In genomic region chr3:53592862-53593261, GRCh38 we compare ENCODE assay signal across 19 cellular contexts.
DNase-seq lines count a peak whose midpoint lies in the region; ATAC-seq, FAIRE-seq and TF ChIP-seq lines count a peak whose summit lies in the region.
"Had no signal": no experiment of that assay in that cellular context is flagged by ENCODE, and none has a peak within 500 bp of the region (broad histone marks: within the 10 kb centered on the region; RNA-seq: fewer than 3 reads in every experiment).

No MANE protein-coding gene starts in this region.

- H3K27me3 Mint-ChIP-seq in memory B cell = peaks cover 3% of the 10 kb centered on the region

- intact Hi-C loops in GM12878 (cut with micrococcal nuclease; ENCODE audit: unreplicated experiment) (no loop called here), lower lobe of right lung (cut with DNase I) (no loop called here)

- H3K27ac ChIP-seq in OCI-LY3 (ENCODE audit: low read length) (peak overlapping the region; percentile 10), GM12878 (ENCODE audit: control insufficient read depth, insufficient read depth) (no peak overlapping the region), lower lobe of right lung (no peak overlapping the region)
- H3K27ac ChIP-seq: GM23248 had no signal

- no peak overlapping the region for H3K4me3 Mint-ChIP-seq in memory B cell
- no peak overlapping the region for H3K4me3 Mint-ChIP-seq in stimulated activated effector memory CD8-positive, alpha-beta T cell treated with anti-CD3 and anti-CD28 coated beads, Interleukin-12 subunit alpha, Interleukin-12 subunit beta, amount 100 ng/mL, for 72 hours
- H3K4me3 Mint-ChIP-seq: CD4-positive, alpha-beta memory T cell had no signal

- H3K27ac Mint-ChIP-seq in memory B cell = no peak overlapping the region
- no peak overlapping the region for H3K27ac Mint-ChIP-seq in stimulated activated effector memory CD8-positive, alpha-beta T cell treated with anti-CD3 and anti-CD28 coated beads, Interleukin-12 subunit alpha, Interleukin-12 subunit beta, amount 100 ng/mL, for 72 hours
- H3K27ac Mint-ChIP-seq: CD4-positive, alpha-beta memory T cell had no signal

- no peak for TF ChIP-seq CTCF in OCI-LY3 (IDR thresholded peaks at IDR 0.05; ENCODE audit: low read depth, low read length)
- TF ChIP-seq CTCF in GM12878 (IDR thresholded peaks at IDR 0.05 in 2 of 3, conservative IDR thresholded peaks at IDR 0.05 in 1 of 3; ENCODE audit: control insufficient read depth in 2 of 3, extremely low read depth in 1 of 3, insufficient read depth in 1 of 3, low read depth in 3 of 3, low read length in 3 of 3) = no peak
- no peak for TF ChIP-seq CTCF in lower lobe of right lung (IDR thresholded peaks at IDR 0.05)

- WGBS in GM12878 (ENCODE audit: insufficient coverage, insufficient replicate concordance, low lambda C conversion rate, missing lambda C conversion rate) = 7% methylated on average over 7 of the region's 7 CpGs

- H3K4me3 ChIP-seq in OCI-LY3 (ENCODE audit: low read length) = no peak overlapping the region; the same call in 1 of the 2 replicates
- H3K4me3 ChIP-seq in GM12878 = no peak overlapping the region
- H3K4me3 ChIP-seq in lower lobe of right lung = no peak overlapping the region
- H3K4me3 ChIP-seq: GM23248 had no signal

- H2AFZ ChIP-seq in OCI-LY3 (ENCODE audit: low read depth, low read length) = no peak overlapping the region
- no peak overlapping the region for H2AFZ ChIP-seq in GM12878 (ENCODE audit: control insufficient read depth, low read depth, low read length)
- H2AFZ ChIP-seq: GM23248 had no signal

- no peaks in the 10 kb centered on the region for H3K9me3 Mint-ChIP-seq in memory B cell
- no peaks in the 10 kb centered on the region for H3K9me3 Mint-ChIP-seq in stimulated activated effector memory CD8-positive, alpha-beta T cell treated with anti-CD3 and anti-CD28 coated beads, Interleukin-12 subunit alpha, Interleukin-12 subunit beta, amount 100 ng/mL, for 72 hours

- H3K36me3 ChIP-seq in OCI-LY3 (replicated peaks; ENCODE audit: low read depth, low read length) (no peaks in the 10 kb centered on the region), GM12878 (ENCODE audit: control insufficient read depth in 2 of 2, insufficient read depth in 2 of 2, low read length in 1 of 2) (no peaks in the 10 kb centered on the region), lower lobe of right lung (no peaks in the 10 kb centered on the region)

- H3K4me2 ChIP-seq in OCI-LY3 (ENCODE audit: low read length) (peak overlapping the region; percentile 42), GM12878 (ENCODE audit: control insufficient read depth, insufficient read depth) (no peak overlapping the region)

- H3K79me2 ChIP-seq in OCI-LY3 (ENCODE audit: low read length) (no peaks in the 10 kb centered on the region), GM12878 (ENCODE audit: control insufficient read depth, insufficient read depth, low read length) (no peaks in the 10 kb centered on the region)

- no TSS peak for BruUV-seq in GM12878 (replicated peaks; lab: Mats Ljungman, UMichigan)

- peak; percentile 56 for ATAC-seq in GM12878
- ATAC-seq in memory B cell (ENCODE audit: low read depth) = peak; percentile 60
- ATAC-seq in lower lobe of right lung = no peak
- no peak for ATAC-seq in HG02840 (IDR thresholded peaks at IDR 0.05; ENCODE audit: low FRiP score, unreplicated experiment)
- no peak for ATAC-seq in stimulated activated effector memory CD8-positive, alpha-beta T cell treated with anti-CD3 and anti-CD28 coated beads, Interleukin-12 subunit alpha, Interleukin-12 subunit beta, amount 100 ng/mL, for 72 hours

- CTCF ChIA-PET in GM12878 (lab: Yijun Ruan, JAX) = interaction anchor here (1.4 to 1.6 kb wide), 2 partner anchors 15 to 21 kb away, joined by 3 to 4 read pairs; no protein-coding TSS in a partner anchor

- TF ChIP-seq RAD21 in GM12878 (IDR thresholded peaks at IDR 0.05; ENCODE audit: insufficient read depth, low read depth, low read length) = no peak

- H3K9ac ChIP-seq in OCI-LY3 (ENCODE audit: low read length) = no peak overlapping the region
- no peak overlapping the region for H3K9ac ChIP-seq in GM12878 (ENCODE audit: control insufficient read depth, insufficient read depth, low read length)
- H3K9ac ChIP-seq: GM23248 had no signal

- no peaks in the 10 kb centered on the region for H3K27me3 ChIP-seq in OCI-LY3 (ENCODE audit: low read depth, low read length)
- H3K27me3 ChIP-seq in GM12878 (replicated peaks in 1 of 2; ENCODE audit: control insufficient read depth in 2 of 2, insufficient read depth in 2 of 2, low read length in 1 of 2) = no peaks in the 10 kb centered on the region; a peak in 1 of 4 replicates
- H3K27me3 ChIP-seq in lower lobe of right lung (ENCODE audit: low read depth) = no peaks in the 10 kb centered on the region

- RAD21 ChIA-PET in GM12878 (lab: Charles Lee; ENCODE audit: unreplicated experiment) = interaction anchor here (0.9 to 1.3 kb wide), 6 partner anchors 9 to 77 kb away, joined by 3 to 7 read pairs (median 3); no protein-coding TSS in a partner anchor

- H4K20me1 ChIP-seq in OCI-LY3 (ENCODE audit: insufficient read depth, low read length) (no peaks in the 10 kb centered on the region), GM12878 (ENCODE audit: control insufficient read depth, insufficient read depth) (no peaks in the 10 kb centered on the region; the same call in 1 of the 2 replicates)

- no peaks in the 10 kb centered on the region for H3K36me3 Mint-ChIP-seq in memory B cell
- H3K36me3 Mint-ChIP-seq in stimulated activated effector memory CD8-positive, alpha-beta T cell treated with anti-CD3 and anti-CD28 coated beads, Interleukin-12 subunit alpha, Interleukin-12 subunit beta, amount 100 ng/mL, for 72 hours = no peaks in the 10 kb centered on the region
- H3K36me3 Mint-ChIP-seq: CD4-positive, alpha-beta memory T cell had no signal

- POLR2A ChIA-PET in GM12878 (lab: Charles Lee) = interaction anchor here (0.5 to 0.8 kb wide), 3 partner anchors 28 to 58 kb away, joined by 3 to 4 read pairs (median 4); no protein-coding TSS in a partner anchor

- H3K4me1 ChIP-seq in OCI-LY3 (ENCODE audit: low read length) (peaks cover 20% of the 10 kb centered on the region), GM12878 (ENCODE audit: control insufficient read depth, insufficient read depth, low read length) (no peaks in the 10 kb centered on the region), lower lobe of right lung (peaks cover 9% of the 10 kb centered on the region)

- H3K4me1 Mint-ChIP-seq in memory B cell = peaks cover 8% of the 10 kb centered on the region
- H3K4me1 Mint-ChIP-seq in stimulated activated effector memory CD8-positive, alpha-beta T cell treated with anti-CD3 and anti-CD28 coated beads, Interleukin-12 subunit alpha, Interleukin-12 subunit beta, amount 100 ng/mL, for 72 hours = no peaks in the 10 kb centered on the region

- FAIRE-seq in GM12878 (lab: Jason Lieb, UNC) = peak; percentile 27
- FAIRE-seq: GM12892, H1 had no signal

- SMC1A ChIA-PET in GM12878 (lab: Charles Lee; ENCODE audit: uncharacterized antibody, unreplicated experiment) = interaction anchor here (0.6 to 2.6 kb wide), 14 partner anchors 8 to 210 kb away, joined by 3 to 11 read pairs (median 4); no protein-coding TSS in a partner anchor

- H3K9me3 ChIP-seq in OCI-LY3 (ENCODE audit: insufficient read depth, low read length) = no peaks in the 10 kb centered on the region
- no peaks in the 10 kb centered on the region for H3K9me3 ChIP-seq in GM12878 (replicated peaks; ENCODE audit: control insufficient read depth, insufficient read depth, low read length)
- H3K9me3 ChIP-seq in lower lobe of right lung = no peaks in the 10 kb centered on the region

- no peak for TF ChIP-seq POLR2A in GM12878 (IDR thresholded peaks at IDR 0.05; ENCODE audit: low read depth, low read length)

- no peak for TF ChIP-seq EP300 in GM12878 (IDR thresholded peaks at IDR 0.05; ENCODE audit: borderline replicate concordance in 1 of 2, control insufficient read depth in 1 of 2, low read depth in 2 of 2, low read length in 2 of 2)

- DNase-seq in GM12878 (ENCODE audit: low read depth, low spot score) = no peak
- DNase-seq in memory B cell (ENCODE audit: low spot score in 2 of 2) = no peak
- no peak for DNase-seq in lower lobe of right lung
- DNase-seq in activated CD4-positive, alpha-beta T cell treated with anti-CD3 and anti-CD28 coated beads for 48 hours = no peak
- DNase-seq in stimulated activated effector memory CD8-positive, alpha-beta T cell treated with anti-CD3 and anti-CD28 coated beads, Interleukin-12 subunit alpha, Interleukin-12 subunit beta, amount 100 ng/mL, for 72 hours (ENCODE audit: low spot score in 2 of 2) = no peak
- DNase-seq: C1 segment of cervical spinal cord; Calu3; CD4-positive, alpha-beta memory T cell; COR-L47; DMS53; DMS79 treated with DMSO at 0.1 percent for 48 hours; GF-D8; GM23248; H7; HCEC 1CT had no signal

- in situ Hi-C loops in GM12878 (cut with MboI) = no loop called here

TF ChIP-seq in GM12878, 131 proteins besides CTCF, POLR2A, EP300 and RAD21:
- peak in 1 of 2 experiments; percentile 21; a peak in 1 of 4 replicates for TF ChIP-seq BHLHE40 (IDR thresholded peaks at IDR 0.05; ENCODE audit: borderline replicate concordance in 1 of 2, low read depth in 2 of 2, low read length in 1 of 2)
- TF ChIP-seq, protein P1, sequence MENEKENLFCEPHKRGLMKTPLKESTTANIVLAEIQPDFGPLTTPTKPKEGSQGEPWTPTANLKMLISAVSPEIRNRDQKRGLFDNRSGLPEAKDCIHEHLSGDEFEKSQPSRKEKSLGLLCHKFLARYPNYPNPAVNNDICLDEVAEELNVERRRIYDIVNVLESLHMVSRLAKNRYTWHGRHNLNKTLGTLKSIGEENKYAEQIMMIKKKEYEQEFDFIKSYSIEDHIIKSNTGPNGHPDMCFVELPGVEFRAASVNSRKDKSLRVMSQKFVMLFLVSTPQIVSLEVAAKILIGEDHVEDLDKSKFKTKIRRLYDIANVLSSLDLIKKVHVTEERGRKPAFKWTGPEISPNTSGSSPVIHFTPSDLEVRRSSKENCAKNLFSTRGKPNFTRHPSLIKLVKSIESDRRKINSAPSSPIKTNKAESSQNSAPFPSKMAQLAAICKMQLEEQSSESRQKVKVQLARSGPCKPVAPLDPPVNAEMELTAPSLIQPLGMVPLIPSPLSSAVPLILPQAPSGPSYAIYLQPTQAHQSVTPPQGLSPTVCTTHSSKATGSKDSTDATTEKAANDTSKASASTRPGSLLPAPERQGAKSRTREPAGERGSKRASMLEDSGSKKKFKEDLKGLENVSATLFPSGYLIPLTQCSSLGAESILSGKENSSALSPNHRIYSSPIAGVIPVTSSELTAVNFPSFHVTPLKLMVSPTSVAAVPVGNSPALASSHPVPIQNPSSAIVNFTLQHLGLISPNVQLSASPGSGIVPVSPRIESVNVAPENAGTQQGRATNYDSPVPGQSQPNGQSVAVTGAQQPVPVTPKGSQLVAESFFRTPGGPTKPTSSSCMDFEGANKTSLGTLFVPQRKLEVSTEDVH (IDR thresholded peaks at IDR 0.05; ENCODE audit: low read depth, partially characterized antibody) = no peak

Comparison
In these comparisons a context has a peak if more than half of its experiments do, and no peak if none do; other contexts are left out.
1. ATAC-seq: peak in GM12878 (single experiment) and memory B cell (single experiment); none in lower lobe of right lung (0 of 2), HG02840 (single experiment) and stimulated activated effector memory CD8-positive, alpha-beta T cell treated with anti-CD3 and anti-CD28 coated beads, Interleukin-12 subunit alpha, Interleukin-12 subunit beta, amount 100 ng/mL, for 72 hours (single experiment).